30 cellular contexts compared by ENCODE assay signal in the genomic region with DNA sequence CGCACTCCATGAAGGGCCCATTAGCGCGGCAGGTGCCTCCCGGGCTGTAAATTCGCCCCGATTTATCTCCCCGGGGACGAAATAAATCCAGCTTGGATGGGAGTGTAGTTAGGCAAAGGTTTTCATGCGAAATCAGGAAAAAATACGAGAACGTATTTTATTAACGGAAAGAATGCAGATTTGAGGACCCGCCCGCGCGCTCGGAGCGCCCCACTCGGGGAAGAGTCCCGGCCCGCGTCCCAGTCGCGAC. TPM values are rescaled to one million over a fixed set of nuclear protein-coding genes. Genes with fewer than 3 reads are reported as not detected.
DNase-seq lines count a peak whose midpoint lies in the region; ATAC-seq, FAIRE-seq and TF ChIP-seq lines count a peak whose summit lies in the region.
"Had no signal": no experiment of that assay in that cellular context is flagged by ENCODE, and none has a peak within 500 bp of the region (broad histone marks: within the 10 kb centered on the region; RNA-seq: fewer than 3 reads in every experiment).

No MANE protein-coding gene starts in this region.

- H3K4me2 ChIP-seq in A549 (peak overlapping the region; percentile 95), hepatocyte (peak overlapping the region; percentile 74), osteoblast (ENCODE audit: insufficient read depth, low read length) (no peak overlapping the region)
- H3K4me2 ChIP-seq: BLaER1 treated with 17β-estradiol and CSF1 and Interleukin-3, amounts not matched to agents 10 nM and 100 nM had no signal

- intact Hi-C loops in Panc1 (cut with micrococcal nuclease; ENCODE audit: unreplicated experiment), result loop anchor here (5.0 kb wide), 1 partner anchor 124 kb away; no protein-coding TSS in a partner anchor

- no peaks in the 10 kb centered on the region for H3K79me2 ChIP-seq in hepatocyte
- H3K79me2 ChIP-seq in osteoblast (ENCODE audit: insufficient read depth, low read length), result no peaks in the 10 kb centered on the region

- H3K4me3 ChIP-seq in A549, result peak overlapping the region; percentile 35
- peak overlapping the region; percentile 34 to 51 for H3K4me3 ChIP-seq in Panc1 (ENCODE audit: low read depth in 2 of 2, low read length in 2 of 2)
- H3K4me3 ChIP-seq in hepatocyte, result no peak overlapping the region
- H3K4me3 ChIP-seq in osteoblast (ENCODE audit: insufficient read depth, low read length), result no peak overlapping the region
- H3K4me3 ChIP-seq: GM12878, SK-N-MC had no signal

- in situ Hi-C loops in Panc1 (cut with HindIII; ENCODE audit: low pct_unique_long_range_greater_than_20kb, low sequenced_read_pairs), result no loop called here

- TF ChIP-seq EP300 in A549 (IDR thresholded peaks at IDR 0.05), result no peak

- H2AFZ ChIP-seq in hepatocyte, result no peak overlapping the region
- H2AFZ ChIP-seq in osteoblast (ENCODE audit: low read length), result no peak overlapping the region

- DNase-seq in A549 (ENCODE audit: low read depth in 1 of 2, low spot score in 1 of 2), result no peak
- DNase-seq in Panc1 (ENCODE audit: low read depth, low spot score), result no peak
- no peak for DNase-seq in hepatocyte (ENCODE audit: low spot score)
- DNase-seq in osteoblast (ENCODE audit: insufficient read length, low spot score, missing footprints), result peak; percentile 93
- no peak for DNase-seq in NCI-H82 (lab: John Stamatoyannopoulos, UW)
- DNase-seq in activated CD4-positive, alpha-beta memory T cell treated with anti-CD3 and anti-CD28 coated beads, Interleukin-2, amount 10 ng/mL, durations not matched to agents 7 days and 5 days, result no peak
- no peak for DNase-seq in NCI-H1092 (lab: John Stamatoyannopoulos, UW)
- DNase-seq: activated CD4-positive, alpha-beta T cell treated with anti-CD3 and anti-CD28 coated beads for 36 hours; activated T-cell treated with anti-CD3 and anti-CD28 coated beads, Interleukin-2, amount 50 U/mL, for 4 hours; COR-L47; cortex of kidney; DND-41; esophagus squamous epithelium; kidney glomerular epithelial cell; natural killer cell; NCI-H146; NCI-H2171; NCI-H524 treated with DMSO at 0.1 percent for 48 hours; stimulated activated CD8-positive, alpha-beta memory T cell treated with anti-CD3 and anti-CD28 coated beads, Interleukin-4, amount 100 ng/mL, for 48 hours; T-helper 17 cell had no signal

- no peaks in the 10 kb centered on the region for H3K4me1 Mint-ChIP-seq in activated CD4-positive, alpha-beta memory T cell treated with anti-CD3 and anti-CD28 coated beads, Interleukin-2, amount 10 ng/mL, durations not matched to agents 7 days and 5 days
- H3K4me1 Mint-ChIP-seq: activated CD4-positive, alpha-beta T cell treated with anti-CD3 and anti-CD28 coated beads for 36 hours; endodermal cell; natural killer cell had no signal

- TF ChIP-seq POLR2A in A549 (IDR thresholded peaks at IDR 0.05; ENCODE audit: low read length), result no peak

- POLR2A ChIA-PET in A549 (lab: Yijun Ruan, JAX), result no interaction called here
- POLR2A ChIA-PET in Panc1 (lab: Charles Lee), result no interaction called here
- POLR2A ChIA-PET in activated CD4-positive, alpha-beta memory T cell treated with anti-CD3 and anti-CD28 coated beads, Interleukin-2, amount 10 ng/mL, durations not matched to agents 7 days and 5 days (lab: Charles Lee), result no interaction called here

- no peak overlapping the region for H3K27ac Mint-ChIP-seq in activated CD4-positive, alpha-beta memory T cell treated with anti-CD3 and anti-CD28 coated beads, Interleukin-2, amount 10 ng/mL, durations not matched to agents 7 days and 5 days
- H3K27ac Mint-ChIP-seq: activated CD4-positive, alpha-beta T cell treated with anti-CD3 and anti-CD28 coated beads for 36 hours; endodermal cell; natural killer cell; T-helper 17 cell had no signal

- FAIRE-seq in A549 (lab: Jason Lieb, UNC), result no peak
- FAIRE-seq: GM12878, H54, urothelium cell line had no signal

- H3K36me3 ChIP-seq in Panc1 (ENCODE audit: control insufficient read depth, insufficient read depth, low read length), result no peaks in the 10 kb centered on the region
- no peaks in the 10 kb centered on the region for H3K36me3 ChIP-seq in hepatocyte (replicated peaks; ENCODE audit: insufficient read depth, low read depth)
- peaks cover 4% of the 10 kb centered on the region for H3K36me3 ChIP-seq in osteoblast (ENCODE audit: insufficient read depth, low read length)
- H3K36me3 ChIP-seq: breast epithelium had no signal

- H4K20me1 ChIP-seq in hepatocyte (ENCODE audit: insufficient read depth, poor library complexity, severe bottlenecking), result peaks cover 7% of the 10 kb centered on the region
- no peaks in the 10 kb centered on the region for H4K20me1 ChIP-seq in osteoblast (ENCODE audit: insufficient read depth, low read length)

- no peaks in the 10 kb centered on the region for H3K9me3 Mint-ChIP-seq in activated CD4-positive, alpha-beta memory T cell treated with anti-CD3 and anti-CD28 coated beads, Interleukin-2, amount 10 ng/mL, durations not matched to agents 7 days and 5 days
- H3K9me3 Mint-ChIP-seq: activated T-cell treated with anti-CD3 and anti-CD28 coated beads, Interleukin-2, amount 50 U/mL, for 4 hours; natural killer cell had no signal

- H3K27ac ChIP-seq in A549 (no peak overlapping the region), Panc1 (ENCODE audit: low read length) (no peak overlapping the region), hepatocyte (no peak overlapping the region), osteoblast (ENCODE audit: low read depth, low read length) (no peak overlapping the region)
- H3K27ac ChIP-seq: BLaER1 treated with 17β-estradiol and CSF1 and Interleukin-3, amounts not matched to agents 10 nM and 100 nM; breast epithelium; esophagus squamous epithelium; gastroesophageal sphincter; SK-N-MC had no signal

- no peak overlapping the region for H3K4me3 Mint-ChIP-seq in activated CD4-positive, alpha-beta memory T cell treated with anti-CD3 and anti-CD28 coated beads, Interleukin-2, amount 10 ng/mL, durations not matched to agents 7 days and 5 days
- H3K4me3 Mint-ChIP-seq: activated CD4-positive, alpha-beta T cell treated with anti-CD3 and anti-CD28 coated beads for 36 hours; activated T-cell treated with anti-CD3 and anti-CD28 coated beads, Interleukin-2, amount 50 U/mL, for 4 hours; endodermal cell; natural killer cell; T-helper 17 cell had no signal

- H3K9me3 ChIP-seq in A549 (no peaks in the 10 kb centered on the region), Panc1 (ENCODE audit: control insufficient read depth, insufficient read depth, low read depth, low read length) (no peaks in the 10 kb centered on the region), hepatocyte (ENCODE audit: low read depth) (no peaks in the 10 kb centered on the region), osteoblast (ENCODE audit: low read depth, low read length) (no peaks in the 10 kb centered on the region)

- no peaks in the 10 kb centered on the region for H3K9me2 ChIP-seq in hepatocyte (replicated peaks; ENCODE audit: insufficient read depth)

- peaks cover 16% of the 10 kb centered on the region for H3K27me3 Mint-ChIP-seq in activated CD4-positive, alpha-beta memory T cell treated with anti-CD3 and anti-CD28 coated beads, Interleukin-2, amount 10 ng/mL, durations not matched to agents 7 days and 5 days

- peaks cover 26% of the 10 kb centered on the region for H3K4me1 ChIP-seq in A549
- H3K4me1 ChIP-seq in Panc1 (ENCODE audit: control insufficient read depth, insufficient read depth, low read length), result peaks cover 7% of the 10 kb centered on the region; the same call in 1 of the 2 replicates
- peaks cover 29% of the 10 kb centered on the region for H3K4me1 ChIP-seq in hepatocyte (ENCODE audit: insufficient read depth)
- no peaks in the 10 kb centered on the region for H3K4me1 ChIP-seq in osteoblast (ENCODE audit: insufficient read depth, low read length)
- H3K4me1 ChIP-seq: breast epithelium had no signal

- CTCF ChIA-PET in A549 (lab: Yijun Ruan, JAX) (no interaction called here), Panc1 (lab: Charles Lee) (no interaction called here)
- CTCF ChIA-PET in activated CD4-positive, alpha-beta memory T cell treated with anti-CD3 and anti-CD28 coated beads, Interleukin-2, amount 10 ng/mL, durations not matched to agents 7 days and 5 days (lab: Charles Lee), result no interaction called here

- ATAC-seq in A549 (no peak), Panc1 (no peak), HG03571 (IDR thresholded peaks at IDR 0.05; ENCODE audit: unreplicated experiment) (no peak)
- ATAC-seq: activated CD4-positive, alpha-beta T cell treated with anti-CD3 and anti-CD28 coated beads for 36 hours; activated T-cell treated with anti-CD3 and anti-CD28 coated beads, Interleukin-2, amount 50 U/mL, for 4 hours; gastroesophageal sphincter; GM12878; natural killer cell; T-helper 17 cell had no signal

- no TSS peak for BruUV-seq in Panc1 (replicated peaks; lab: Mats Ljungman, UMichigan)

- 23% methylated on average over 21 of the region's 24 CpGs for WGBS in A549 (ENCODE audit: missing lambda C conversion rate)
- WGBS in hepatocyte (ENCODE audit: low lambda C conversion rate, missing lambda C conversion rate), result 9% methylated on average over 23 of the region's 24 CpGs

- peaks cover 3% of the 10 kb centered on the region for H3K36me3 Mint-ChIP-seq in activated CD4-positive, alpha-beta memory T cell treated with anti-CD3 and anti-CD28 coated beads, Interleukin-2, amount 10 ng/mL, durations not matched to agents 7 days and 5 days (ENCODE audit: low read depth)
- H3K36me3 Mint-ChIP-seq: natural killer cell had no signal

- TF ChIP-seq CTCF in A549 (IDR thresholded peaks at IDR 0.05) (no peak), Panc1 (IDR thresholded peaks at IDR 0.05) (no peak), hepatocyte (IDR thresholded peaks at IDR 0.05; ENCODE audit: poor library complexity) (no peak), osteoblast (IDR thresholded peaks at IDR 0.05; ENCODE audit: extremely low read depth, low read depth, low read length) (no peak)

- TF ChIP-seq RAD21 in A549 (conservative IDR thresholded peaks at IDR 0.05 in 1 of 2, IDR thresholded peaks at IDR 0.05 in 1 of 2), result no peak

- H3K27me3 ChIP-seq in Panc1 (ENCODE audit: control insufficient read depth, insufficient read depth, low read length) (no peaks in the 10 kb centered on the region; the same call in 1 of the 2 replicates), hepatocyte (peaks cover 79% of the 10 kb centered on the region), osteoblast (ENCODE audit: insufficient read depth, low read length) (peaks cover 57% of the 10 kb centered on the region)

TF ChIP-seq in A549, 52 proteins besides CTCF, POLR2A, EP300 and RAD21:
- TF ChIP-seq RNF2 (IDR thresholded peaks at IDR 0.05; ENCODE audit: borderline replicate concordance, low read depth), result no peak

RNA-seq across cellular contexts. Expression of gene NKX6-2, which starts 0.3 kb away (rescaled TPM):
- polyA plus RNA-seq in A549 (2011; rRNA removed) (not detected in 2 replicates), A549 (2017; fragmentation: RNase III; extraction: RNeasy Plus Mini Kit Qiagen cat#74134 plus additional on column Dnase treatment) (not detected in 3 replicates), hepatocyte (4.9 and 5.0 TPM in 2 replicates)
- polyA plus RNA-seq in A549 (2012; cell fraction: cytosol; rRNA removed), result 0.01 TPM in 1 of 2 replicates, not detected in the other
- not detected in 2 replicates for polyA plus RNA-seq in A549 (2012; cell fraction: nucleus; rRNA removed)
- polyA minus RNA-seq in A549 (2011; rRNA and poly(A)+ RNA removed), result not detected in 2 replicates
- total RNA-seq in Panc1 (2021; ENCODE audit: unreplicated experiment) (1.6 TPM), hepatocyte (0.03 and 0.04 TPM in 2 replicates), osteoblast (not detected in 2 replicates)
- 12.0 TPM for polyA plus RNA-seq in Panc1 (2012; ENCODE audit: insufficient read length)
- total RNA-seq in activated CD4-positive, alpha-beta memory T cell treated with anti-CD3 and anti-CD28 coated beads, Interleukin-2, amount 10 ng/mL, durations not matched to agents 7 days and 5 days, result not detected
- total RNA-seq: activated CD4-positive, alpha-beta T cell treated with anti-CD3 and anti-CD28 coated beads for 36 hours; activated T-cell treated with anti-CD3 and anti-CD28 coated beads, Interleukin-2, amount 50 U/mL, for 4 hours; breast epithelium; gastroesophageal sphincter; GM12878; natural killer cell; RPMI7951; T-helper 17 cell had no signal

Comparison
In these comparisons a context has a peak if more than half of its experiments do, and no peak if none do; other contexts are left out.
1. H3K4me3 ChIP-seq: peak in A549 (single experiment) and Panc1 (2 of 2); none in hepatocyte (single experiment) and osteoblast (single experiment).